ENCODE assay signal across 17 cellular contexts in the genomic region with DNA sequence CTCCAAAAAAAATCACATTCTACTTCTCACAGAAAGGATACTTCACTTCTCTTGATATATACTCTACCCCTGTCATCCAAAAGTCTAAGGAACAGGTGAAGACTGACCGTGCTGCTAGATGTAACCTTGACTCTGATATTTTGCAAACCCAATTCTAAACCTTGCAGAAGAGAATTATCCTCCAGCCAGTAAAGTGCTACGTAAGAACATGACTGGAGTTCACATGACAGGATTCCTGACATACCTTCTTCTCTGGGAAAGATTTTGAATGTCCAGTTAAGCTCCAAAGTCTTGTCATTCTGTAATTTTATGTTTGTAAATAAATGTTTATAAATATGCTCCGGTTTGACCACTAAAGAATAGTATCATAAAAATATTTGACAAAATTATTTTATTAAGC. TPM values are rescaled to one million over a fixed set of nuclear protein-coding genes. Genes with fewer than 3 reads are reported as not detected.
DNase-seq lines count a peak whose midpoint lies in the region; ATAC-seq and TF ChIP-seq lines count a peak whose summit lies in the region.
"Had no signal": no experiment of that assay in that cellular context is flagged by ENCODE, and none has a peak within 500 bp of the region (broad histone marks: within the 10 kb centered on the region; RNA-seq: fewer than 3 reads in every experiment).

No MANE protein-coding gene starts in this region.

- in situ Hi-C loops in KBM-7 (cut with MboI; ENCODE audit: low pct_unique_long_range_greater_than_20kb, low sequenced_read_pairs): no loop called here

- TF ChIP-seq CTCF in epithelial cell of esophagus (IDR thresholded peaks at IDR 0.05; ENCODE audit: insufficient read depth, low read depth, low read length, missing control alignments): no peak

- no peak overlapping the region for H3K4me3 ChIP-seq in epithelial cell of esophagus (ENCODE audit: low read length)
- H3K4me3 ChIP-seq: breast epithelium, sigmoid colon, SJCRH30 had no signal

- no peak for ATAC-seq in HG02973 (IDR thresholded peaks at IDR 0.05; ENCODE audit: unreplicated experiment)
- ATAC-seq: left lobe of liver had no signal

- peak; percentile 5 for DNase-seq in A172 (ENCODE audit: low spot score)
- DNase-seq in GM04503 (ENCODE audit: low read depth): peak; percentile 21
- peak; percentile 8 for DNase-seq in epithelial cell of esophagus (ENCODE audit: low read depth)
- peak; percentile 23 for DNase-seq in kidney glomerular epithelial cell (lab: John Stamatoyannopoulos, UW)
- no peak for DNase-seq in KBM-7
- DNase-seq in effector CD8-positive, alpha-beta T cell (lab: John Stamatoyannopoulos, UW): no peak
- no peak for DNase-seq in activated CD4-positive, CD25-positive, alpha-beta regulatory T cell (lab: John Stamatoyannopoulos, UW)
- DNase-seq: activated B cell treated with CpG ODN at 0.5 μM for 24 hours; activated T-cell treated with anti-CD3 and anti-CD28 coated beads, Interleukin-2, amount 50 U/mL, for 48 hours; CD4-positive, alpha-beta memory T cell; foreskin fibroblast; NCI-H774; sigmoid colon had no signal

RNA-seq across cellular contexts. Expression of gene BTBD9, which starts 35.8 kb away (rescaled TPM):
- total RNA-seq in A172 (2014; rRNA removed; shearing (Covaris generic)): 6.9 and 8.9 TPM in 2 replicates

Comparison
In these comparisons a context has a peak if more than half of its experiments do, and no peak if none do; other contexts are left out.
1. DNase-seq: peak in A172 (single experiment), GM04503 (single experiment), epithelial cell of esophagus (single experiment) and kidney glomerular epithelial cell (single experiment); none in KBM-7 (single experiment), effector CD8-positive, alpha-beta T cell (single experiment) and activated CD4-positive, CD25-positive, alpha-beta regulatory T cell (0 of 4).